In the genomic region with DNA sequence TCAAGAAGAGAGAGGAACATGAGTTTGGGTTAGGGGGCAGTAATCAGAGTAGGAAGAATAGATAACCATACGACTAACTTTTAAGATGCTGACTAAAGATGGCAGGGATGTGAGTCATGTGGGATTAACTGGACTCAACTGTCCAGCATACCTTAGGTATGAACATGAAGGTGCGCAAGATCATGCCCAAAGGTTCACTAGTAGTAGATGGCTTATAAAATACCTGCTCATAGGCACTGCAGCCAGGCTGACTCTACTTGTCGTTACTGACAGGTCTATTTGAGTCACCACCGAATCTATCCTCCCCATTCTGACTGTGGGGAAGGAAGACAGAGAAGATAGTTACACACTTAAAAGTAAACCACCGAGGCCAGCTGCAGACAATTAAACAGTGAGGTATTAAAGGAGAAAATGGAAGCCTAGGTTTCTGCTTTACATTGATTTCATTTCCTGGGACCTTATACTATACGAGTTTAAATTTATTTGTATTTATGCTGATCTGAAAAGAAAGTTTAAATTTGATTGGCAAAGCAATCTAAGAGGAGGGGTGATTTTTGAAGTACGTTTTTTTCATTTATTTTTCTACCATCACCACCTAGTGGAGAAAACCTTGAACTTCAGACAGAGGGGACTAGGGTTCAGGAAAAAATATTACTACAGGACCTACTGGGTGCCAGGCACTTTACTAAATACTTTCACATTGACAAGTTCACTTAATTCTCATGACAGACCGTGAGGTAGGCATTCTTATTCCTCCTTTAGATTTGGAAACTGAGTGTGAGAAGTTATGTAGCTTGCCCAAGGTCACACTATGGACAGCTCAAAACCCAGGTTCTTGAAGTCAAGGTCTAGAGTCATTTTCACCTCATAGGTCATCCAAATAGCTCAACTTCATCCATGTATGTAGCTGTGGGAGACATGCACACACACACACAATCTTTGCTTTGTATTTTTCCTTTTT, we compare ENCODE assay signal across 1 cellular context.
TF ChIP-seq lines count a peak whose summit lies in the region.

No MANE protein-coding gene starts in this region.

TF ChIP-seq in WTC11, 78 proteins besides CTCF, POLR2A, EP300 and RAD21 (continued from another document):
- TF ChIP-seq, protein P1, sequence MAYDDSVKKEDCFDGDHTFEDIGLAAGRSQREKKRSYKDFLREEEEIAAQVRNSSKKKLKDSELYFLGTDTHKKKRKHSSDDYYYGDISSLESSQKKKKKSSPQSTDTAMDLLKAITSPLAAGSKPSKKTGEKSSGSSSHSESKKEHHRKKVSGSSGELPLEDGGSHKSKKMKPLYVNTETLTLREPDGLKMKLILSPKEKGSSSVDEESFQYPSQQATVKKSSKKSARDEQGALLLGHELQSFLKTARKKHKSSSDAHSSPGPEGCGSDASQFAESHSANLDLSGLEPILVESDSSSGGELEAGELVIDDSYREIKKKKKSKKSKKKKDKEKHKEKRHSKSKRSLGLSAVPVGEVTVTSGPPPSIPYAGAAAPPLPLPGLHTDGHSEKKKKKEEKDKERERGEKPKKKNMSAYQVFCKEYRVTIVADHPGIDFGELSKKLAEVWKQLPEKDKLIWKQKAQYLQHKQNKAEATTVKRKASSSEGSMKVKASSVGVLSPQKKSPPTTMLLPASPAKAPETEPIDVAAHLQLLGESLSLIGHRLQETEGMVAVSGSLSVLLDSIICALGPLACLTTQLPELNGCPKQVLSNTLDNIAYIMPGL (CRISPR knock-in tag; IDR thresholded peaks at IDR 0.05): no peak
- no peak for TF ChIP-seq NR2C2 (CRISPR knock-in tag; IDR thresholded peaks at IDR 0.05)
